1 cellular context compared by ENCODE assay signal in the genomic region with DNA sequence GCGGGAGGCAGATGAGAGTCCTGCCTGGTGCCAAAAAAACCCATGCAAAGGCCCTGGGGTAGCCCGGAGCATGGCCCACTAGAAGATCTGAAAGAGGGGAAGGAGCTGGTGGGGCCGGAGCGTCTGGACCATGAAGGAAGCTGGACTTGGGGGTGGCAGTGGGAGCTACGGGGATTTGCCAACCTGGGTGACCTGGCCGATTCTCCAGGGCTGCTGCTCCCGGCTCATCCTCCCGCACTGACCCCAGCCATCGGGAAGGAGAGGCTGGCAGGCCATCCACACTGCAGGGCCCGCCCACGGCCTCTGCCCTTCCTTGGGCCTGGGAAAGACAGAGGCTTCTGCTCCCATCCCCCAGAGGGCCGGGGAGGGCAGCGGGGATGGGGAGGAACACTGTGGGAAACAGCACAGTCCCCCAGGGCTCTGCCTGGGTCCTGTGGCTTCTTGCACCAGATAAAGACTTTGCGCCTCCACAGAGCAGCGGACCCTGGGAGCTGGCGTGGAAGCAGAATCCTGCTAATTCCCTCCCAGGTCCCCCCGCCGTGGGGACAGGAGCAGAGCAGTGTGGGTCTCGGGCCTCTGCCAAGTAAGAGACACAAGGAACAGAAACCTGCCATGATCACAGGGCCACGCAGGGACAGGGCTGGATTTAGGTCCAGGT.
TF ChIP-seq lines count a peak whose summit lies in the region.

No MANE protein-coding gene starts in this region.

TF ChIP-seq in H1, 55 proteins besides CTCF, POLR2A, EP300 and RAD21:
- TF ChIP-seq FOSL1 (IDR thresholded peaks at IDR 0.05; ENCODE audit: insufficient read depth, low read depth, low read length) (no peak), KDM1A (IDR thresholded peaks at IDR 0.05; ENCODE audit: borderline replicate concordance, low read length) (peak; percentile 28; the same call in 1 of the 2 replicates)
TF ChIP-seq in H1: peak in this region for 1.
